Comparison of ENCODE assay signal across 16 cellular contexts in the genomic region with DNA sequence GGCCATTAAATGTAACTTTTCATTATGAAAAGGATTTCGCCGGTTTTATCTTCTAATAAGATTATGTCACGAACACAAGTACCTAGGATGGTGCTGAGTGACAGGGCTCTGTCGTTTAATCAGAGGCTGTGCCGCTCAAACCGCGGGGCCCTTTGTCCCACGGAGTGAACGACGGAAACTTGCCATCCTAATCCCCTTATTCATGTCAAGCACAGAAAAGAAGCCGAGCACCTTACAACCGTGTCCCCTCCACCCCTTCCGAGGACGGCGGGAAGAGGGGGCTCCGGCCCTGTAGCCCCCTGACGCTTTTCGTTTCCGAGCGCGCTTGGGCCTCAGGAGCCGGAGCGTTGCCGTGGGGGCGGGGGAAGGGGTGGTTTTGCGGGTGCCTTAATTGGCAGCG. TPM values are rescaled to one million over a fixed set of nuclear protein-coding genes. Genes with fewer than 3 reads are reported as not detected.
A peak's percentile ranks its signal among the peaks of the same experiment; 100 is the strongest.
DNase-seq lines count a peak whose midpoint lies in the region; ATAC-seq and TF ChIP-seq lines count a peak whose summit lies in the region.
"Had no signal": no experiment of that assay in that cellular context is flagged by ENCODE, and none has a peak within 500 bp of the region (broad histone marks: within the 10 kb centered on the region; RNA-seq: fewer than 3 reads in every experiment).

No MANE protein-coding gene starts in this region.

- no peak for TF ChIP-seq EP300 in sigmoid colon (IDR thresholded peaks at IDR 0.05)

- WGBS in sigmoid colon, 2 donors: 9 to 14% methylated on average over 27 of the region's 27 CpGs

- H3K36me3 ChIP-seq in WERI-Rb-1 (no peaks in the 10 kb centered on the region), iPS-15b (ENCODE audit: control insufficient read depth, insufficient read depth, low read length) (no peaks in the 10 kb centered on the region), sigmoid colon (no peaks in the 10 kb centered on the region)
- H3K36me3 ChIP-seq: right atrium auricular region had no signal

- intact Hi-C loops in sigmoid colon (cut with DNase I): no loop called here

- H3K27me3 ChIP-seq in WERI-Rb-1 (ENCODE audit: insufficient read depth, low read depth, severe bottlenecking) (peaks cover 76% of the 10 kb centered on the region), iPS-15b (ENCODE audit: control insufficient read depth, insufficient read depth, low read length) (peaks cover 100% of the 10 kb centered on the region), sigmoid colon (peaks cover 71 to 100% (median 94%) of the 10 kb centered on the region in 3 donors)

- peaks cover 64% of the 10 kb centered on the region for H3K27me3 Mint-ChIP-seq in activated naive CD4-positive, alpha-beta T cell treated with anti-CD3 and anti-CD28 coated beads, Interleukin-2, amount 50 U/mL, for 24 hours

- H3K9ac ChIP-seq in iPS-15b (ENCODE audit: low read depth, low read length): no peak overlapping the region

- H3K4me1 Mint-ChIP-seq in activated naive CD4-positive, alpha-beta T cell treated with anti-CD3 and anti-CD28 coated beads, Interleukin-2, amount 50 U/mL, for 24 hours: peaks cover 13% of the 10 kb centered on the region
- H3K4me1 Mint-ChIP-seq in stimulated activated effector memory CD8-positive, alpha-beta T cell treated with anti-CD3 and anti-CD28 coated beads, Interleukin-12 subunit alpha, Interleukin-12 subunit beta, amount 100 ng/mL, for 72 hours: peaks cover 15% of the 10 kb centered on the region

- peak overlapping the region; percentile 57 for H3K4me3 Mint-ChIP-seq in activated naive CD4-positive, alpha-beta T cell treated with anti-CD3 and anti-CD28 coated beads, Interleukin-2, amount 50 U/mL, for 24 hours
- peak overlapping the region; percentile 76 for H3K4me3 Mint-ChIP-seq in stimulated activated effector memory CD8-positive, alpha-beta T cell treated with anti-CD3 and anti-CD28 coated beads, Interleukin-12 subunit alpha, Interleukin-12 subunit beta, amount 100 ng/mL, for 72 hours

- H3K4me3 ChIP-seq in WERI-Rb-1 (ENCODE audit: low read depth, low read length) (peak overlapping the region; percentile 20), iPS-15b (ENCODE audit: low read depth, low read length) (peak overlapping the region; percentile 26), sigmoid colon (no peak overlapping the region)

- H3K27ac ChIP-seq in WERI-Rb-1: no peak overlapping the region
- no peak overlapping the region for H3K27ac ChIP-seq in sigmoid colon
- H3K27ac ChIP-seq: right atrium auricular region, VCaP had no signal

- H3K9me3 ChIP-seq in WERI-Rb-1 (ENCODE audit: severe bottlenecking) (no peaks in the 10 kb centered on the region), iPS-15b (ENCODE audit: control insufficient read depth, insufficient read depth, low read length) (no peaks in the 10 kb centered on the region), sigmoid colon (no peaks in the 10 kb centered on the region)
- H3K9me3 ChIP-seq: right atrium auricular region had no signal

- TF ChIP-seq CTCF in WERI-Rb-1 (IDR thresholded peaks at IDR 0.05; ENCODE audit: low read depth, low read length) (no peak), sigmoid colon (IDR thresholded peaks at IDR 0.05) (no peak)

- H3K27ac Mint-ChIP-seq in activated naive CD4-positive, alpha-beta T cell treated with anti-CD3 and anti-CD28 coated beads, Interleukin-2, amount 50 U/mL, for 24 hours: no peak overlapping the region
- no peak overlapping the region for H3K27ac Mint-ChIP-seq in stimulated activated effector memory CD8-positive, alpha-beta T cell treated with anti-CD3 and anti-CD28 coated beads, Interleukin-12 subunit alpha, Interleukin-12 subunit beta, amount 100 ng/mL, for 72 hours

- no peaks in the 10 kb centered on the region for H3K36me3 Mint-ChIP-seq in activated naive CD4-positive, alpha-beta T cell treated with anti-CD3 and anti-CD28 coated beads, Interleukin-2, amount 50 U/mL, for 24 hours
- H3K36me3 Mint-ChIP-seq in stimulated activated effector memory CD8-positive, alpha-beta T cell treated with anti-CD3 and anti-CD28 coated beads, Interleukin-12 subunit alpha, Interleukin-12 subunit beta, amount 100 ng/mL, for 72 hours: peaks cover 6% of the 10 kb centered on the region

- DNase-seq in activated naive CD4-positive, alpha-beta T cell treated with Interleukin-2 at 50 U/mL for 16 hours: no peak
- no peak for DNase-seq in WERI-Rb-1
- no peak for DNase-seq in stimulated activated effector memory CD8-positive, alpha-beta T cell treated with anti-CD3 and anti-CD28 coated beads, Interleukin-12 subunit alpha, Interleukin-12 subunit beta, amount 100 ng/mL, for 72 hours (ENCODE audit: low spot score in 2 of 2)
- no peak for DNase-seq in sigmoid colon
- no peak for DNase-seq in activated CD4-positive, alpha-beta T cell treated with anti-CD3 and anti-CD28 coated beads for 48 hours
- DNase-seq: Calu3, head of caudate nucleus, NCI-H1694, NCI-H446, SHP77 had no signal

- no peak for ATAC-seq in stimulated activated effector memory CD8-positive, alpha-beta T cell treated with anti-CD3 and anti-CD28 coated beads, Interleukin-12 subunit alpha, Interleukin-12 subunit beta, amount 100 ng/mL, for 72 hours
- ATAC-seq in GM19023 (IDR thresholded peaks at IDR 0.05; ENCODE audit: unreplicated experiment): no peak

- TF ChIP-seq POLR2A in sigmoid colon (IDR thresholded peaks at IDR 0.05): no peak

- no peaks in the 10 kb centered on the region for H3K9me3 Mint-ChIP-seq in activated naive CD4-positive, alpha-beta T cell treated with anti-CD3 and anti-CD28 coated beads, Interleukin-2, amount 50 U/mL, for 24 hours
- H3K9me3 Mint-ChIP-seq in stimulated activated effector memory CD8-positive, alpha-beta T cell treated with anti-CD3 and anti-CD28 coated beads, Interleukin-12 subunit alpha, Interleukin-12 subunit beta, amount 100 ng/mL, for 72 hours: no peaks in the 10 kb centered on the region

- H3K4me1 ChIP-seq in iPS-15b (ENCODE audit: control insufficient read depth, insufficient read depth, low read length) (peaks cover 6% of the 10 kb centered on the region), sigmoid colon (peaks cover 0 to 35% (median 30%) of the 10 kb centered on the region in 4 donors)

RNA-seq across cellular contexts. Expression of a gene that starts 11.2 kb away (rescaled TPM):
- total RNA-seq in sigmoid colon: 1 to 10 TPM in 1 of 4 donors, under 1 TPM in 3; 0.14 to 1.4 (median 0.36) TPM
- under 1 TPM in 1 of 3 donors, not detected in 2; 0.12 TPM for polyA plus RNA-seq in sigmoid colon
- total RNA-seq: Calu3; T-helper 1 cell treated with Interleukin-12 subunit alpha and Interleukin-12 subunit beta and Interleukin-4 antibody, amounts not matched to agents 30 ng/mL and 1 ng/mL, for 36 hours had no signal

Comparison
In these comparisons a context has a peak if more than half of its experiments do, and no peak if none do; other contexts are left out.
1. H3K4me3 ChIP-seq: peak in WERI-Rb-1 (single experiment) and iPS-15b (single experiment); none in sigmoid colon (0 of 4).